ENCODE assay signal across 9 cellular contexts in the genomic region with DNA sequence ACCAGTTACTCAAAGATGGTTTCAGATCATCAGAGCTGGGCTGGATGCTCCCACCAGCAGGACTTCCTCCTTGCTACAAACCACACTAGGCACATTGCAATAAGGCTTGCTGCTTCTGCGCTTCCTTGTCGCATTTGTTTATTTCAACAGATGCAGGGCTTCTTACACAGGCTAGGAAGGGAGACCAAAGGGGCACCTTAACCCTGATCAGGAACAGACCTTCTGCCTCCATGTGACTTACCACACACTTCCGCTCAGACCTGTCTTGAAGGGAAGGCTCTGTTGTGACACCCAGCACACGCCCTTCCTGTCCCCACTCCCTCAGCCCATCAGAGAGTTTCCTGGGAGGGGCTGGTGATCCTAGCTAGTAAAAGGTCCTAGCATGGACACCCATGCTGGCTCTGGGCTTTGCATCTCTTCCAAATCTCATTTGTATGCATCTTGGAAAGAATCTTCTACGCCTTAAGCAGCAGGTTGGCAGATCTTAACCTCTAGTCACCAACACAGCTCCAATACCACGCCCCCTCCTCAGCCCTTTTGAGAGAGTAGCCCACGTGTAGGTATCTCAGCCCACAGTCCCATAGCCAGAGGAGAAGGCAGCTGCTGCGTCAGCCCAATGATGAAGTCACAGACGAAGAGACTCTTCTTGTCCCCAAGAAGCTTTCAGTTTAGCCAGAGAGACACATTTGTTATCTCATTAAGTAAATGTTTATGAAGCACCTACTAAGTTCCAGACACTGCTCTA. TPM values are rescaled to one million over a fixed set of nuclear protein-coding genes. Genes with fewer than 3 reads are reported as not detected.
A peak's percentile ranks its signal among the peaks of the same experiment; 100 is the strongest.
DNase-seq lines count a peak whose midpoint lies in the region; ATAC-seq and TF ChIP-seq lines count a peak whose summit lies in the region.
"Had no signal": no experiment of that assay in that cellular context is flagged by ENCODE, and none has a peak within 500 bp of the region (broad histone marks: within the 10 kb centered on the region; RNA-seq: fewer than 3 reads in every experiment).

No MANE protein-coding gene starts in this region.

- no peaks in the 10 kb centered on the region for H3K9me3 ChIP-seq in breast epithelium
- H3K9me3 ChIP-seq in left lung = no peaks in the 10 kb centered on the region
- H3K9me3 ChIP-seq in upper lobe of right lung = no peaks in the 10 kb centered on the region

- intact Hi-C loops in MCF 10A (cut with micrococcal nuclease) = no loop called here
- intact Hi-C loops in breast epithelium (cut with DNase I; ENCODE audit: low total_unique reads) = no loop called here
- intact Hi-C loops in left lung (cut with DNase I) = no loop called here
- intact Hi-C loops in upper lobe of right lung (cut with DNase I) = no loop called here

- no peak overlapping the region for H3K27ac Mint-ChIP-seq in MCF 10A (ENCODE audit: low read depth, unreplicated experiment)

- DNase-seq in MCF 10A (ENCODE audit: unreplicated experiment) (peak; percentile 15), breast epithelium (ENCODE audit: low spot score in 2 of 2) (no peak), left lung (peak; percentile 69 to 76), upper lobe of right lung (peak; percentile 77), ureter (ENCODE audit: low spot score) (no peak), DMS79 (lab: John Stamatoyannopoulos, UW) (no peak)
- peak; percentile 31 to 42 for DNase-seq in activated CD8-positive, alpha-beta memory T cell treated with anti-CD3 and anti-CD28 coated beads for 4 hours (ENCODE audit: low read depth in 2 of 2)

- H3K27me3 Mint-ChIP-seq in MCF 10A (ENCODE audit: insufficient read depth, unreplicated experiment) = no peaks in the 10 kb centered on the region

- H3K27ac ChIP-seq in breast epithelium (no peak overlapping the region), left lung (peak overlapping the region in 1 of 2 donors; percentile 85), upper lobe of right lung (peak overlapping the region; percentile 42)
- H3K27ac ChIP-seq: A549 had no signal

- H3K27me3 ChIP-seq in breast epithelium (no peaks in the 10 kb centered on the region), left lung (no peaks in the 10 kb centered on the region), upper lobe of right lung (no peaks in the 10 kb centered on the region)

- H3K36me3 ChIP-seq in breast epithelium (no peaks in the 10 kb centered on the region), left lung (peaks cover 0 to 8% of the 10 kb centered on the region in 2 donors), upper lobe of right lung (peaks cover 16% of the 10 kb centered on the region)

- H3K36me3 Mint-ChIP-seq in MCF 10A (ENCODE audit: insufficient read depth, unreplicated experiment) = peaks cover 34% of the 10 kb centered on the region

- H3K4me1 ChIP-seq in breast epithelium (no peaks in the 10 kb centered on the region), left lung (peaks cover 0 to 56% of the 10 kb centered on the region in 2 donors), upper lobe of right lung (peaks cover 12% of the 10 kb centered on the region)
- H3K4me1 ChIP-seq: A549 had no signal

- BruUV-seq in MCF 10A (replicated peaks; lab: Mats Ljungman, UMichigan) = no TSS peak

- H3K4me3 ChIP-seq in breast epithelium (no peak overlapping the region), left lung (no peak overlapping the region), upper lobe of right lung (no peak overlapping the region)
- H3K4me3 ChIP-seq: A549 had no signal

- peaks cover 5% of the 10 kb centered on the region for H3K9me3 Mint-ChIP-seq in MCF 10A (ENCODE audit: unreplicated experiment)

- H3K4me1 Mint-ChIP-seq in MCF 10A (ENCODE audit: insufficient read depth, unreplicated experiment) = peaks cover 17% of the 10 kb centered on the region

- ATAC-seq in left lung = peak; percentile 84
- ATAC-seq in upper lobe of right lung = peak; percentile 96
- ATAC-seq in GM18858 (IDR thresholded peaks at IDR 0.05; ENCODE audit: unreplicated experiment) = no peak
- ATAC-seq: A549 had no signal

- POLR2A ChIA-PET in MCF 10A (lab: Yijun Ruan, JAX) = no interaction called here

- CTCF ChIA-PET in MCF 10A (lab: Yijun Ruan, JAX) = interaction anchor here (0.5 kb wide), 1 partner anchor 164 kb away, joined by 3 read pairs; no protein-coding TSS in a partner anchor

- TF ChIP-seq CTCF in MCF 10A (IDR thresholded peaks at IDR 0.05; ENCODE audit: unreplicated experiment) = no peak
- no peak for TF ChIP-seq CTCF in breast epithelium (IDR thresholded peaks at IDR 0.05)
- TF ChIP-seq CTCF in left lung (IDR thresholded peaks at IDR 0.05) = no peak
- TF ChIP-seq CTCF in upper lobe of right lung (IDR thresholded peaks at IDR 0.05) = no peak

- H3K4me3 Mint-ChIP-seq in MCF 10A (ENCODE audit: unreplicated experiment) = no peak overlapping the region

- no peak for TF ChIP-seq POLR2A in breast epithelium (IDR thresholded peaks at IDR 0.05)

RNA-seq across cellular contexts. Expression of a gene that starts 47.1 kb away (rescaled TPM):
- total RNA-seq in MCF 10A (2022) = 43.3 and 51.9 TPM in 2 replicates
- total RNA-seq in breast epithelium = 10 to 100 TPM; 25.8 to 69.5 (median 60.6) TPM
- total RNA-seq in left lung = 100 to 1,000 TPM in 1 of 2 donors, 10 to 100 TPM in 1; 73.7 to 103 TPM
- total RNA-seq in upper lobe of right lung = 106 TPM
- 209 TPM for total RNA-seq in ureter

Comparison
In these comparisons a context has a peak if more than half of its experiments do, and no peak if none do; other contexts are left out.
1. DNase-seq: peak in MCF 10A (single experiment), activated CD8-positive, alpha-beta memory T cell treated with anti-CD3 and anti-CD28 coated beads for 4 hours (2 of 2), left lung (2 of 2) and upper lobe of right lung (single experiment); none in breast epithelium (0 of 2), ureter (single experiment) and DMS79 (single experiment).